10 cellular contexts compared by ENCODE assay signal in the genomic region with DNA sequence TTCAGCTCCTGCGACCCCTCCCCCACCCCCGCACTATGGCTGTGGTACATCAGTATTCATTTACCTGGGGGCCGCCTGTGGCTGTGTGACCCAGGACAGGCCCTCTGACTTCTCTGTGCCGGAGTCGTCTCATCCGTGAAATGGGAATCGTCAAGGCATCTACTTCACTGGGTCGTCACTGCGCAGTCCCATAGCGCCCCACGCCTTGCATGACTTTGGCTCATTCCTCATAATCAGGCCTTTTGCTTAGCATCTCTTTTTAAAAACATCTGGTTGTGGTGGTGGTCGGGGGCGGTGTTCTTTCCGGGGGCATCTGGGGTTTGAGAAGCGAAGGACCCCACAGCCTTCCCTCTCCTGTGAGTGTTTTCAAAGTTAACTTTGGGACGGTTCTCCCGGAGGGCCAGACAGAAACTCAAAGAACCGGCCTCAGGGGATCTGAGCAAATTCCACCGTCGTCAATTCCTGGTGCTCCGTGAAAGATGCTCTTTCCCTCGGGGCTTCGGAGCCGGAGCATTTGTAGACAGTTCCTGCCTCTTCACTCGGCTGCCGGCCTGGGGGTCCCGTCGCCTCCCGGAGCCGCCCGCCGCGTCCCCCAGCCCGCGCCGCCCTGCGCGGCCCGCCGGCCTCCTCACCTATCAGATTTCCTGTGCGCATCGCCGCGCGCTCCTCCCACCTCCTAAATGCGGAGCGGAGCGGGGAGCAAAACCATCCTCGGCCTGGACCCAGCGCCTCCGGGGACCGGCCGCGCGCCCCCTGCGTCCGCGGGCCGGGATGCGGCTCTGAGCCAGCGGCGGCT. TPM values are rescaled to one million over a fixed set of nuclear protein-coding genes. Genes with fewer than 3 reads are reported as not detected.
DNase-seq lines count a peak whose midpoint lies in the region; ATAC-seq and TF ChIP-seq lines count a peak whose summit lies in the region.
"Had no signal": no experiment of that assay in that cellular context is flagged by ENCODE, and none has a peak within 500 bp of the region (broad histone marks: within the 10 kb centered on the region; RNA-seq: fewer than 3 reads in every experiment).

Gene B3GALT5, plus strand, starts transcription at position 708 of the 796 bp plus-strand sequence. CDS start 47,620 bp downstream, outside the sequence.

- no peak within 1 kb of the TSS for H3K27ac ChIP-seq in Panc1 (ENCODE audit: low read length)
- no peak within 1 kb of the TSS for H3K27ac ChIP-seq in CD8-positive, alpha-beta memory T cell (ENCODE audit: low read depth, low read length)
- no peak within 1 kb of the TSS for H3K27ac ChIP-seq in Karpas-422 (ENCODE audit: low read length)
- peak within 1 kb of the TSS in 2 of 4 donors; percentile 17 to 56 for H3K27ac ChIP-seq in gastroesophageal sphincter
- no peak within 1 kb of the TSS for H3K27ac ChIP-seq in upper lobe of right lung

- no TSS peak for BruUV-seq in Panc1 (replicated peaks; lab: Mats Ljungman, UMichigan)

- peaks cover 0 to 7% (median 0%) of the 10 kb centered on the region in 5 donors for H3K9me3 Mint-ChIP-seq in CD8-positive, alpha-beta memory T cell

- CTCF ChIA-PET in Panc1 (lab: Charles Lee): no interaction called here
- CTCF ChIA-PET in CD8-positive, alpha-beta memory T cell (lab: Charles Lee): no interaction called here

- H3K27ac Mint-ChIP-seq in CD8-positive, alpha-beta memory T cell: no peak within 1 kb of the TSS

- ATAC-seq in Panc1 (peak; percentile 71), left ventricle myocardium superior (peak; percentile 20), gastroesophageal sphincter (no peak), upper lobe of right lung (no peak)

- H3K4me1 Mint-ChIP-seq in CD8-positive, alpha-beta memory T cell: peaks cover 3 to 6% (median 5%) of the 10 kb centered on the region in 3 donors

- H3K36me3 Mint-ChIP-seq in CD8-positive, alpha-beta memory T cell: peaks cover 0 to 3% (median 0%) of the 10 kb centered on the region in 3 donors

- H4K20me1 ChIP-seq in Karpas-422 (ENCODE audit: insufficient read depth, low read depth, low read length): no peaks in the 10 kb centered on the region

- 5 to 18% methylated on average over 4 to 9 of the region's 62 CpGs for WGBS in gastroesophageal sphincter (ENCODE audit: low coverage in 1 of 2), 2 donors

- H3K4me3 ChIP-seq in H7 (ENCODE audit: insufficient read depth, low read depth, low read length): peak within 1 kb of the TSS; percentile 56
- peak within 1 kb of the TSS; percentile 4 to 30; a peak in 3 of 4 replicates for H3K4me3 ChIP-seq in Panc1 (ENCODE audit: low read depth in 2 of 2, low read length in 2 of 2)
- peak within 1 kb of the TSS; percentile 72 for H3K4me3 ChIP-seq in retinal pigment epithelial cell (ENCODE audit: low read length)
- no peak within 1 kb of the TSS for H3K4me3 ChIP-seq in CD8-positive, alpha-beta memory T cell (ENCODE audit: low read length)
- H3K4me3 ChIP-seq in Karpas-422 (ENCODE audit: low read length): no peak within 1 kb of the TSS
- H3K4me3 ChIP-seq in gastroesophageal sphincter: peak within 1 kb of the TSS in 1 of 2 donors; percentile 48
- H3K4me3 ChIP-seq in upper lobe of right lung: no peak within 1 kb of the TSS

- TF ChIP-seq POLR2A in gastroesophageal sphincter (IDR thresholded peaks at IDR 0.05): no peak

- no peaks in the 10 kb centered on the region for H3K4me1 ChIP-seq in Panc1 (ENCODE audit: control insufficient read depth, insufficient read depth, low read length)
- no peaks in the 10 kb centered on the region for H3K4me1 ChIP-seq in CD8-positive, alpha-beta memory T cell (ENCODE audit: insufficient read depth, low read length)
- peaks cover 11% of the 10 kb centered on the region for H3K4me1 ChIP-seq in Karpas-422 (ENCODE audit: low read length)
- peaks cover 0 to 15% (median 3%) of the 10 kb centered on the region in 3 donors for H3K4me1 ChIP-seq in gastroesophageal sphincter
- H3K4me1 ChIP-seq in upper lobe of right lung: no peaks in the 10 kb centered on the region

- no peak within 1 kb of the TSS for H3K4me2 ChIP-seq in Karpas-422 (ENCODE audit: low read depth, low read length, poor library complexity, severe bottlenecking)

- H3K36me3 ChIP-seq in H7 (replicated peaks; ENCODE audit: control insufficient read depth, insufficient read depth, low read length): peaks cover 3% of the 10 kb centered on the region; the same call in 1 of the 2 replicates
- H3K36me3 ChIP-seq in Panc1 (ENCODE audit: control insufficient read depth, insufficient read depth, low read length): no peaks in the 10 kb centered on the region; the same call in 1 of the 2 replicates
- no peaks in the 10 kb centered on the region for H3K36me3 ChIP-seq in CD8-positive, alpha-beta memory T cell (ENCODE audit: insufficient read depth, low read length)
- no peaks in the 10 kb centered on the region for H3K36me3 ChIP-seq in Karpas-422 (ENCODE audit: insufficient read depth, low read length)
- H3K36me3 ChIP-seq in gastroesophageal sphincter: no peaks in the 10 kb centered on the region
- H3K36me3 ChIP-seq in upper lobe of right lung: no peaks in the 10 kb centered on the region

- TF ChIP-seq EP300 in gastroesophageal sphincter (IDR thresholded peaks at IDR 0.05): no peak

- no peaks in the 10 kb centered on the region for H3K79me2 ChIP-seq in Karpas-422 (ENCODE audit: low read length)

- H3K9ac ChIP-seq in Karpas-422 (ENCODE audit: low read length): no peak within 1 kb of the TSS

- no peak within 1 kb of the TSS for H2AFZ ChIP-seq in Karpas-422 (ENCODE audit: low read length)

- peak; percentile 91 for DNase-seq in H7
- no peak for DNase-seq in Panc1 (ENCODE audit: low read depth, low spot score)
- DNase-seq in left ventricle myocardium superior: no peak
- DNase-seq in retinal pigment epithelial cell (ENCODE audit: low read depth): no peak
- DNase-seq in CD8-positive, alpha-beta memory T cell: no peak
- no peak for DNase-seq in Karpas-422
- DNase-seq in upper lobe of right lung: no peak
- DNase-seq: activated naive CD4-positive, alpha-beta T cell treated with anti-CD3 and anti-CD28 coated beads, Interleukin-2, amount 50 U/mL, for 16 hours had no signal

- TF ChIP-seq CTCF in Panc1 (IDR thresholded peaks at IDR 0.05) (no peak), retinal pigment epithelial cell (conservative IDR thresholded peaks at IDR 0.05; ENCODE audit: low read depth, low read length) (peak; percentile 1), gastroesophageal sphincter (IDR thresholded peaks at IDR 0.05) (no peak), upper lobe of right lung (IDR thresholded peaks at IDR 0.05) (no peak)

- no peaks in the 10 kb centered on the region for H3K9me2 ChIP-seq in Karpas-422 (replicated peaks; ENCODE audit: insufficient read depth, low read length)

- no peaks in the 10 kb centered on the region for H3K9me3 ChIP-seq in Panc1 (ENCODE audit: control insufficient read depth, insufficient read depth, low read depth, low read length)
- no peaks in the 10 kb centered on the region for H3K9me3 ChIP-seq in CD8-positive, alpha-beta memory T cell (ENCODE audit: low read length)
- no peaks in the 10 kb centered on the region for H3K9me3 ChIP-seq in Karpas-422 (ENCODE audit: low read length)
- H3K9me3 ChIP-seq in gastroesophageal sphincter: no peaks in the 10 kb centered on the region
- H3K9me3 ChIP-seq in upper lobe of right lung: no peaks in the 10 kb centered on the region

- intact Hi-C loops in Panc1 (cut with micrococcal nuclease; ENCODE audit: unreplicated experiment): no loop called here
- intact Hi-C loops in left ventricle myocardium superior (cut with micrococcal nuclease): no loop called here
- intact Hi-C loops in upper lobe of right lung (cut with DNase I): no loop called here

- POLR2A ChIA-PET in Panc1 (lab: Charles Lee): no interaction called here
- POLR2A ChIA-PET in CD8-positive, alpha-beta memory T cell (lab: Charles Lee): no interaction called here

- H3K27me3 ChIP-seq in H7 (ENCODE audit: control insufficient read depth, insufficient read depth, low read length) (no peaks in the 10 kb centered on the region), Panc1 (ENCODE audit: control insufficient read depth, insufficient read depth, low read length) (peaks cover 4% of the 10 kb centered on the region), Karpas-422 (ENCODE audit: low read length) (no peaks in the 10 kb centered on the region), gastroesophageal sphincter (peaks cover 52% of the 10 kb centered on the region), upper lobe of right lung (peaks cover 41% of the 10 kb centered on the region)
- peaks cover 9% of the 10 kb centered on the region for H3K27me3 ChIP-seq in CD8-positive, alpha-beta memory T cell (ENCODE audit: insufficient read depth, low read length, poor library complexity, severe bottlenecking)

- H3K4me3 Mint-ChIP-seq in CD8-positive, alpha-beta memory T cell: peak within 1 kb of the TSS in 2 of 7 donors; percentile 30 to 73

- H3K27me3 Mint-ChIP-seq in CD8-positive, alpha-beta memory T cell: peaks cover 22 to 47% of the 10 kb centered on the region in 2 donors

- in situ Hi-C loops in Panc1 (cut with HindIII; ENCODE audit: low pct_unique_long_range_greater_than_20kb, low sequenced_read_pairs): no loop called here

RNA-seq across cellular contexts. Expression of gene B3GALT5, which starts in this region (rescaled TPM):
- total RNA-seq in H7 (2014; rRNA removed; shearing (Covaris generic)): 3.7 and 5.7 TPM in 2 replicates
- total RNA-seq in Panc1 (2021; ENCODE audit: unreplicated experiment): 0.10 TPM
- not detected for polyA plus RNA-seq in Panc1 (2012; ENCODE audit: insufficient read length)
- 0.10 TPM for total RNA-seq in left ventricle myocardium superior
- total RNA-seq in CD8-positive, alpha-beta memory T cell: not detected
- polyA plus RNA-seq in CD8-positive, alpha-beta memory T cell: not detected
- not detected in 2 replicates for total RNA-seq in Karpas-422 (2014; rRNA removed; shearing (Covaris generic); ENCODE audit: low replicate concordance)
- 1 to 10 TPM in 2 of 4 donors, under 1 TPM in 2; 0.13 to 1.3 (median 0.77) TPM for total RNA-seq in gastroesophageal sphincter
- total RNA-seq in upper lobe of right lung: not detected
- total RNA-seq: NCI-H460 had no signal

Comparison
In these comparisons a context has a peak if more than half of its experiments do, and no peak if none do; other contexts are left out.
1. Peak in ATAC-seq and H3K4me3 ChIP-seq in Panc1; RNA of the gene not detected or under 1 TPM.
2. Peak in ATAC-seq in left ventricle myocardium superior; RNA of the gene not detected or under 1 TPM.
3. H3K4me3 ChIP-seq: peak in H7 (single experiment) and retinal pigment epithelial cell (single experiment); none in CD8-positive, alpha-beta memory T cell (single experiment), Karpas-422 (single experiment) and upper lobe of right lung (single experiment).